Comparison of ENCODE assay signal across 16 cellular contexts in genomic region chr6:29953001-29953436, GRCh38. TPM values are rescaled to one million over a fixed set of nuclear protein-coding genes. Genes with fewer than 3 reads are reported as not detected.
DNase-seq lines count a peak whose midpoint lies in the region; ATAC-seq, FAIRE-seq and TF ChIP-seq lines count a peak whose summit lies in the region.
"Had no signal": no experiment of that assay in that cellular context is flagged by ENCODE, and none has a peak within 500 bp of the region (broad histone marks: within the 10 kb centered on the region; RNA-seq: fewer than 3 reads in every experiment).

No MANE protein-coding gene starts in this region.

- no peak for FAIRE-seq in astrocyte (lab: Jason Lieb, UNC)

- H4K20me1 ChIP-seq in astrocyte (ENCODE audit: insufficient read depth, low read length), result no peaks in the 10 kb centered on the region

- H3K27ac Mint-ChIP-seq in stimulated activated naive CD8-positive, alpha-beta T cell treated with anti-CD3 and anti-CD28 coated beads, Interleukin-15, amount 100 ng/mL, for 72 hours, result no peak overlapping the region
- no peak overlapping the region for H3K27ac Mint-ChIP-seq in astrocyte (ENCODE audit: unreplicated experiment)
- H3K27ac Mint-ChIP-seq in type B pancreatic cell, result peak overlapping the region; percentile 25
- no peak overlapping the region for H3K27ac Mint-ChIP-seq in endodermal cell
- H3K27ac Mint-ChIP-seq: brain had no signal

- no peaks in the 10 kb centered on the region for H3K79me2 ChIP-seq in astrocyte (ENCODE audit: insufficient read depth, low read length)

- H3K4me1 Mint-ChIP-seq in stimulated activated naive CD8-positive, alpha-beta T cell treated with anti-CD3 and anti-CD28 coated beads, Interleukin-15, amount 100 ng/mL, for 72 hours, result peaks cover 8% of the 10 kb centered on the region
- H3K4me1 Mint-ChIP-seq in astrocyte (ENCODE audit: low read depth, unreplicated experiment) (no peaks in the 10 kb centered on the region), type B pancreatic cell (ENCODE audit: unreplicated experiment) (no peaks in the 10 kb centered on the region), endodermal cell (no peaks in the 10 kb centered on the region)
- H3K4me1 Mint-ChIP-seq: brain, neural crest cell had no signal

- H3K9me3 ChIP-seq in astrocyte (ENCODE audit: insufficient read depth, low read depth, low read length) (no peaks in the 10 kb centered on the region), heart left ventricle (no peaks in the 10 kb centered on the region), endodermal cell (ENCODE audit: control insufficient read depth, low read length) (no peaks in the 10 kb centered on the region)
- H3K9me3 ChIP-seq: esophagus muscularis mucosa had no signal

- H3K4me3 ChIP-seq in astrocyte (ENCODE audit: insufficient read depth, low read depth, low read length), result no peak overlapping the region
- no peak overlapping the region for H3K4me3 ChIP-seq in heart left ventricle
- H3K4me3 ChIP-seq in endodermal cell (ENCODE audit: low read length), result no peak overlapping the region
- H3K4me3 ChIP-seq: esophagus muscularis mucosa had no signal

- no peak overlapping the region for H3K27ac ChIP-seq in astrocyte (ENCODE audit: low read depth, low read length)
- H3K27ac ChIP-seq in heart left ventricle, result peak overlapping the region in 5 of 12 donors; percentile 23 to 73 (median 54)
- H3K27ac ChIP-seq in endodermal cell (ENCODE audit: low read depth, low read length), result no peak overlapping the region
- H3K27ac ChIP-seq: esophagus muscularis mucosa had no signal

- no peaks in the 10 kb centered on the region for H3K27me3 Mint-ChIP-seq in stimulated activated naive CD8-positive, alpha-beta T cell treated with anti-CD3 and anti-CD28 coated beads, Interleukin-15, amount 100 ng/mL, for 72 hours
- H3K27me3 Mint-ChIP-seq in astrocyte (ENCODE audit: low read depth, unreplicated experiment) (peaks cover 27% of the 10 kb centered on the region), type B pancreatic cell (peaks cover 3% of the 10 kb centered on the region), endodermal cell (ENCODE audit: insufficient read depth) (peaks cover 12% of the 10 kb centered on the region)

- H3K4me1 ChIP-seq in astrocyte (ENCODE audit: insufficient read depth, low read length) (no peaks in the 10 kb centered on the region), heart left ventricle (peaks cover 0 to 15% (median 1%) of the 10 kb centered on the region in 12 donors), endodermal cell (ENCODE audit: control insufficient read depth, insufficient read depth, low read length) (no peaks in the 10 kb centered on the region)

- ATAC-seq in stimulated activated naive CD8-positive, alpha-beta T cell treated with anti-CD3 and anti-CD28 coated beads, Interleukin-15, amount 100 ng/mL, for 72 hours, result peak; percentile 44
- no peak for ATAC-seq in stimulated activated naive CD8-positive, alpha-beta T cell treated with anti-CD3 and anti-CD28 coated beads, Interleukin-15, Interleukin-2, amounts not matched to agents 100 U/mL and 50 U/mL, for 24 hours
- peak; percentile 68 to 85 (median 76) for ATAC-seq in heart left ventricle

- no peak overlapping the region for H3K4me3 Mint-ChIP-seq in stimulated activated naive CD8-positive, alpha-beta T cell treated with anti-CD3 and anti-CD28 coated beads, Interleukin-15, amount 100 ng/mL, for 72 hours
- H3K4me3 Mint-ChIP-seq in astrocyte (ENCODE audit: unreplicated experiment) (no peak overlapping the region), type B pancreatic cell (no peak overlapping the region), endodermal cell (no peak overlapping the region)
- H3K4me3 Mint-ChIP-seq: brain, neural crest cell had no signal

- H3K9ac ChIP-seq in astrocyte (ENCODE audit: low read length) (no peak overlapping the region), endodermal cell (ENCODE audit: extremely low read depth, low read length, poor library complexity, severe bottlenecking) (no peak overlapping the region)

- TF ChIP-seq POLR2A in heart left ventricle (IDR thresholded peaks at IDR 0.05), result no peak

- 33 to 55% (median 51%) methylated on average over 2 of the region's 2 CpGs for WGBS in heart left ventricle, 4 donors
- 62 to 69% methylated on average over 2 of the region's 2 CpGs for WGBS in endodermal cell (ENCODE audit: insufficient coverage in 1 of 2, insufficient read length in 1 of 2), 2 experiments

- H2AFZ ChIP-seq in astrocyte (ENCODE audit: low read depth, low read length), result no peak overlapping the region

- H3K27me3 ChIP-seq in astrocyte (ENCODE audit: insufficient read depth, low read length), result no peaks in the 10 kb centered on the region
- no peaks in the 10 kb centered on the region for H3K27me3 ChIP-seq in heart left ventricle
- H3K27me3 ChIP-seq in endodermal cell (ENCODE audit: control insufficient read depth, insufficient read depth, low read length, poor library complexity, severe bottlenecking), result no peaks in the 10 kb centered on the region
- H3K27me3 ChIP-seq: esophagus muscularis mucosa had no signal

- no peak overlapping the region for H3K4me2 ChIP-seq in astrocyte (ENCODE audit: low read length)

- intact Hi-C loops in heart left ventricle (cut with DNase I), result loop anchor here in 1 of 10 donors (5.0 kb wide), 1 partner anchor 156 kb away; no protein-coding TSS in a partner anchor

- TF ChIP-seq CTCF in astrocyte (IDR thresholded peaks at IDR 0.05; ENCODE audit: insufficient read depth, low read depth, low read length), result no peak
- TF ChIP-seq CTCF in heart left ventricle (IDR thresholded peaks at IDR 0.05), result no peak
- no peak for TF ChIP-seq CTCF in type B pancreatic cell (conservative IDR thresholded peaks at IDR 0.05)
- no peak for TF ChIP-seq CTCF in endodermal cell (conservative IDR thresholded peaks at IDR 0.05)

- H3K36me3 ChIP-seq in astrocyte (ENCODE audit: insufficient read depth, low read length), result no peaks in the 10 kb centered on the region
- H3K36me3 ChIP-seq in heart left ventricle, result peaks cover 0 to 16% (median 5%) of the 10 kb centered on the region in 9 donors
- H3K36me3 ChIP-seq in endodermal cell (ENCODE audit: control insufficient read depth, insufficient read depth, low read length), result no peaks in the 10 kb centered on the region

- H3K9me3 Mint-ChIP-seq in stimulated activated naive CD8-positive, alpha-beta T cell treated with anti-CD3 and anti-CD28 coated beads, Interleukin-15, amount 100 ng/mL, for 72 hours, result no peaks in the 10 kb centered on the region
- H3K9me3 Mint-ChIP-seq in astrocyte (ENCODE audit: unreplicated experiment) (peaks cover 13% of the 10 kb centered on the region), type B pancreatic cell (no peaks in the 10 kb centered on the region), endodermal cell (no peaks in the 10 kb centered on the region)
- H3K9me3 Mint-ChIP-seq: brain, neural crest cell had no signal

- no peak for DNase-seq in stimulated activated naive CD8-positive, alpha-beta T cell treated with anti-CD3 and anti-CD28 coated beads, Interleukin-15, amount 100 ng/mL, for 72 hours
- no peak for DNase-seq in stimulated activated naive CD8-positive, alpha-beta T cell treated with anti-CD3 and anti-CD28 coated beads, Interleukin-15, Interleukin-2, amounts not matched to agents 100 U/mL and 50 U/mL, for 24 hours
- DNase-seq in astrocyte (ENCODE audit: low read depth), result peak; percentile 80
- DNase-seq in heart left ventricle, result peak in 3 of 5 donors; percentile 65 to 74 (median 71)
- DNase-seq in type B pancreatic cell (ENCODE audit: extremely low spot score, unreplicated experiment), result no peak
- DNase-seq in GDM1 (lab: John Stamatoyannopoulos, UW), result no peak
- DNase-seq in endodermal cell, result no peak
- no peak for DNase-seq in DMS114 treated with DMSO at 0.1 percent for 48 hours (lab: John Stamatoyannopoulos, UW; ENCODE audit: unreplicated experiment)
- DNase-seq: activated T-cell treated with anti-CD3 and anti-CD28 coated beads, Interleukin-2, amount 50 U/mL, for 48 hours; left cardiac atrium; NCI-H1092 treated with DMSO at 0.1 percent for 48 hours; NCI-H69; SW 1271 had no signal

- H3K36me3 Mint-ChIP-seq in astrocyte (ENCODE audit: low read depth, unreplicated experiment) (peaks cover 7% of the 10 kb centered on the region), type B pancreatic cell (no peaks in the 10 kb centered on the region), endodermal cell (ENCODE audit: low read depth) (no peaks in the 10 kb centered on the region)
- H3K36me3 Mint-ChIP-seq: brain had no signal

RNA-seq across cellular contexts. Expression of gene HLA-A, which starts 10.7 kb away (rescaled TPM):
- total RNA-seq in astrocyte (327 and 501 TPM in 2 replicates), heart left ventricle (1,000 to 10,000 TPM in 1 of 9 donors, 100 to 1,000 TPM in 8; 263 to 1,427 (median 361) TPM), type B pancreatic cell (ENCODE audit: low replicate concordance) (183 and 209 TPM in 2 replicates), endodermal cell (100 to 1,000 TPM; 212 to 282 TPM)
- 1,000 to 10,000 TPM in 1 of 2 donors, 100 to 1,000 TPM in 1; 299 to 1,581 TPM for polyA plus RNA-seq in heart left ventricle
- 56.2 TPM for polyA plus RNA-seq in endodermal cell (2013, experiment 1 of 2)
- 50.5 TPM for polyA plus RNA-seq in endodermal cell (2013, experiment 2 of 2)

Comparison
In these comparisons a context has a peak if more than half of its experiments do, and no peak if none do; other contexts are left out.
1. DNase-seq: peak in astrocyte (single experiment) and heart left ventricle (3 of 5); none in stimulated activated naive CD8-positive, alpha-beta T cell treated with anti-CD3 and anti-CD28 coated beads, Interleukin-15, amount 100 ng/mL, for 72 hours (0 of 2), stimulated activated naive CD8-positive, alpha-beta T cell treated with anti-CD3 and anti-CD28 coated beads, Interleukin-15, Interleukin-2, amounts not matched to agents 100 U/mL and 50 U/mL, for 24 hours (single experiment), type B pancreatic cell (single experiment), GDM1 (single experiment), endodermal cell (single experiment) and DMS114 treated with DMSO at 0.1 percent for 48 hours (single experiment).